Comparison of ENCODE assay signal across 8 cellular contexts in the genomic region with DNA sequence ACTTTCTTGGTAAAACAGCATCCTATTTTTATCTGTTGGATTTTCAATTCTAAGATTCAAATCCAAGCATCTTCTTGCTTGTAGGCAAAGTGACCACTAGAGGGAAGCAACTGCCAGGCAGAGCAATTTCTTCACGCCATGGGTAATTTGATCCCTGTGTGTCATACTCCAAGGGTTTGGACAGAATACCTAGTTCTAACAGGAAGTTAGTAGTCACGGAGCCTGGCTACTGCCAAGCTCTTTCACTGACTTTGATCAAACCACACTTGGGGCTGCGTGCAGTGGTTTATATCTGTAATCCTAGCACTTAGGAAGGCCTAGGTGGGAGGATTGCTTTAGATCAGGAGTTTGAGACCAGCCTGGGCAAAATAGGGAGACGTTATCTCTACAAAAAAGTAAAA.
DNase-seq lines count a peak whose midpoint lies in the region; ATAC-seq, FAIRE-seq and TF ChIP-seq lines count a peak whose summit lies in the region.

No MANE protein-coding gene starts in this region.

- intact Hi-C loops in activated CD4-positive, alpha-beta T cell treated with anti-CD3 and anti-CD28 coated beads, Interleukin-2, amount 10 ng/mL, durations not matched to agents 24 days and 14 days (cut with micrococcal nuclease): loop anchor here (5.0 kb wide), 1 partner anchor 1071 kb away; no protein-coding TSS in a partner anchor
- intact Hi-C loops in HepG2 (cut with micrococcal nuclease; ENCODE audit: unreplicated experiment): loop anchor here (2.0 to 5.0 kb wide), 5 partner anchors 291 to 1069 kb away; partner anchors contain the start of gene PAPPA

- DNase-seq in activated CD4-positive, alpha-beta T cell treated with anti-CD3 and anti-CD28 coated beads, Interleukin-2, amount 10 ng/mL, durations not matched to agents 24 days and 14 days: peak; percentile 57
- DNase-seq in activated CD4-positive, alpha-beta T cell treated with anti-CD3 and anti-CD28 coated beads, Interleukin-2, amount 50 U/mL, for 1 hour: no peak
- peak; percentile 92 for DNase-seq in LoVo (ENCODE audit: low spot score)
- DNase-seq in coronary artery (ENCODE audit: low spot score): peak; percentile 78
- DNase-seq in HepG2 (ENCODE audit: low spot score): peak; percentile 74
- DNase-seq in ureter (ENCODE audit: low spot score): peak; percentile 76
- DNase-seq in CD8-positive, alpha-beta memory T cell: no peak

- peak; percentile 70 for FAIRE-seq in HepG2 (lab: Jason Lieb, UNC)

- peaks cover 15% of the 10 kb centered on the region for H3K27me3 Mint-ChIP-seq in activated CD4-positive, alpha-beta T cell treated with anti-CD3 and anti-CD28 coated beads, Interleukin-2, amount 10 ng/mL, durations not matched to agents 24 days and 14 days
- peaks cover 11 to 23% of the 10 kb centered on the region in 2 donors for H3K27me3 Mint-ChIP-seq in CD8-positive, alpha-beta memory T cell

- H3K27ac Mint-ChIP-seq in activated CD4-positive, alpha-beta T cell treated with anti-CD3 and anti-CD28 coated beads, Interleukin-2, amount 10 ng/mL, durations not matched to agents 24 days and 14 days: no peak overlapping the region
- H3K27ac Mint-ChIP-seq in CD8-positive, alpha-beta memory T cell: peak overlapping the region in 1 of 8 donors; percentile 81

- H3K9me3 ChIP-seq in OCI-LY3 (ENCODE audit: insufficient read depth, low read length) (no peaks in the 10 kb centered on the region), HepG2 (ENCODE audit: low read length) (no peaks in the 10 kb centered on the region)
- no peaks in the 10 kb centered on the region for H3K9me3 ChIP-seq in CD8-positive, alpha-beta memory T cell (ENCODE audit: low read length)

- TF ChIP-seq CTCF in OCI-LY3 (IDR thresholded peaks at IDR 0.05; ENCODE audit: low read depth, low read length) (peak; percentile 85), coronary artery (IDR thresholded peaks at IDR 0.05) (peak; percentile 65), HepG2 (CRISPR knock-in tag; IDR thresholded peaks at IDR 0.05) (peak; percentile 70)

- H3K4me1 ChIP-seq in OCI-LY3 (ENCODE audit: low read length): no peaks in the 10 kb centered on the region
- no peaks in the 10 kb centered on the region for H3K4me1 ChIP-seq in HepG2 (ENCODE audit: insufficient read depth, low read length)
- H3K4me1 ChIP-seq in CD8-positive, alpha-beta memory T cell (ENCODE audit: insufficient read depth, low read length): no peaks in the 10 kb centered on the region

- H3K27me3 ChIP-seq in OCI-LY3 (ENCODE audit: low read depth, low read length): peaks cover 25% of the 10 kb centered on the region
- H3K27me3 ChIP-seq in HepG2 (ENCODE audit: control insufficient read depth in 1 of 2, insufficient read depth in 2 of 2, low read length in 2 of 2): no peaks in the 10 kb centered on the region
- no peaks in the 10 kb centered on the region for H3K27me3 ChIP-seq in CD8-positive, alpha-beta memory T cell (ENCODE audit: insufficient read depth, low read length, poor library complexity, severe bottlenecking)

- no peak overlapping the region for H3K4me3 Mint-ChIP-seq in activated CD4-positive, alpha-beta T cell treated with anti-CD3 and anti-CD28 coated beads, Interleukin-2, amount 10 ng/mL, durations not matched to agents 24 days and 14 days
- no peak overlapping the region for H3K4me3 Mint-ChIP-seq in CD8-positive, alpha-beta memory T cell

- no peaks in the 10 kb centered on the region for H3K9me3 Mint-ChIP-seq in activated CD4-positive, alpha-beta T cell treated with anti-CD3 and anti-CD28 coated beads, Interleukin-2, amount 10 ng/mL, durations not matched to agents 24 days and 14 days
- H3K9me3 Mint-ChIP-seq in CD8-positive, alpha-beta memory T cell: no peaks in the 10 kb centered on the region

- no peaks in the 10 kb centered on the region for H3K79me2 ChIP-seq in OCI-LY3 (ENCODE audit: low read length)
- H3K79me2 ChIP-seq in HepG2 (ENCODE audit: insufficient read depth, low read length): no peaks in the 10 kb centered on the region

- H3K36me3 ChIP-seq in OCI-LY3 (replicated peaks; ENCODE audit: low read depth, low read length) (no peaks in the 10 kb centered on the region), HepG2 (replicated peaks in 1 of 2; ENCODE audit: control insufficient read depth in 1 of 2, insufficient read depth in 2 of 2, low read length in 2 of 2) (no peaks in the 10 kb centered on the region)
- no peaks in the 10 kb centered on the region for H3K36me3 ChIP-seq in CD8-positive, alpha-beta memory T cell (ENCODE audit: insufficient read depth, low read length)

- WGBS in HepG2 (ENCODE audit: low lambda C conversion rate): 17% methylated on average over 4 of the region's 4 CpGs

- 0 out of 2 replicates have a peak, but pooled peaks have one; percentile 28 for TF ChIP-seq RAD21 in HepG2 (CRISPR knock-in tag; IDR thresholded peaks at IDR 0.05)

- no peak overlapping the region for H3K27ac ChIP-seq in OCI-LY3 (ENCODE audit: low read length)
- peak overlapping the region in 1 of 2 donors; percentile 53 for H3K27ac ChIP-seq in coronary artery
- no peak overlapping the region for H3K27ac ChIP-seq in HepG2 (ENCODE audit: extremely low read length, insufficient read depth, low read length)
- H3K27ac ChIP-seq in CD8-positive, alpha-beta memory T cell (ENCODE audit: low read depth, low read length): no peak overlapping the region

- CTCF ChIA-PET in HepG2 (lab: Yijun Ruan, JAX; ENCODE audit: low intra/inter-chr PET ratio, low total read pairs): no interaction called here
- CTCF ChIA-PET in CD8-positive, alpha-beta memory T cell (lab: Charles Lee): no interaction called here

- H3K4me1 Mint-ChIP-seq in activated CD4-positive, alpha-beta T cell treated with anti-CD3 and anti-CD28 coated beads, Interleukin-2, amount 10 ng/mL, durations not matched to agents 24 days and 14 days: no peaks in the 10 kb centered on the region
- H3K4me1 Mint-ChIP-seq in CD8-positive, alpha-beta memory T cell: no peaks in the 10 kb centered on the region

- no peak overlapping the region for H3K9ac ChIP-seq in OCI-LY3 (ENCODE audit: low read length)
- H3K9ac ChIP-seq in HepG2 (ENCODE audit: insufficient read depth, low read depth, low read length): no peak overlapping the region

- POLR2A ChIA-PET in HepG2 (lab: Yijun Ruan, JAX): no interaction called here
- POLR2A ChIA-PET in CD8-positive, alpha-beta memory T cell (lab: Charles Lee): no interaction called here

- ATAC-seq in HepG2: peak; percentile 98

- H3K4me2 ChIP-seq in OCI-LY3 (ENCODE audit: low read length) (peak overlapping the region; percentile 35), HepG2 (ENCODE audit: low read depth, low read length) (peak overlapping the region; percentile 73)

- BruUV-seq in HepG2 (replicated peaks; lab: Mats Ljungman, UMichigan): no TSS peak

- in situ Hi-C loops in HepG2 (cut with HindIII; ENCODE audit: extremely low pct_ligation_motif_present, low pct_unique_long_range_greater_than_20kb): loop anchor here (10.0 to 25.0 kb wide), 3 partner anchors 296 to 1063 kb away; partner anchors contain the start of gene PAPPA

- H3K4me3 ChIP-seq in OCI-LY3 (ENCODE audit: low read length): 0 out of 2 replicates have a peak overlapping the region, but pooled peaks have one; percentile 30
- H3K4me3 ChIP-seq in coronary artery: no peak overlapping the region
- H3K4me3 ChIP-seq in HepG2 (replicated peaks in 1 of 3; ENCODE audit: insufficient read depth in 1 of 3, low read depth in 2 of 3, low read length in 3 of 3): no peak overlapping the region
- no peak overlapping the region for H3K4me3 ChIP-seq in CD8-positive, alpha-beta memory T cell (ENCODE audit: low read length)

- TF ChIP-seq POLR2A in HepG2 (IDR thresholded peaks at IDR 0.05; ENCODE audit: insufficient read depth in 1 of 2, low read depth in 2 of 2, low read length in 2 of 2): no peak

- peak overlapping the region; percentile 89; the same call in 1 of the 2 replicates for H2AFZ ChIP-seq in OCI-LY3 (ENCODE audit: low read depth, low read length)
- H2AFZ ChIP-seq in HepG2 (ENCODE audit: low read length): peak overlapping the region; percentile 77

- H3K36me3 Mint-ChIP-seq in activated CD4-positive, alpha-beta T cell treated with anti-CD3 and anti-CD28 coated beads, Interleukin-2, amount 10 ng/mL, durations not matched to agents 24 days and 14 days (ENCODE audit: low read depth): no peaks in the 10 kb centered on the region
- no peaks in the 10 kb centered on the region for H3K36me3 Mint-ChIP-seq in CD8-positive, alpha-beta memory T cell

- no peak for TF ChIP-seq EP300 in HepG2 (IDR thresholded peaks at IDR 0.05; ENCODE audit: low read depth in 2 of 2, low read length in 2 of 2)
- no peak for TF ChIP-seq EP300 in HepG2 (CRISPR knock-in tag; IDR thresholded peaks at IDR 0.05; ENCODE audit: borderline replicate concordance)

- H4K20me1 ChIP-seq in OCI-LY3 (ENCODE audit: insufficient read depth, low read length) (no peaks in the 10 kb centered on the region), HepG2 (ENCODE audit: insufficient read depth, low read length) (no peaks in the 10 kb centered on the region)

TF ChIP-seq in HepG2, 621 proteins besides CTCF, POLR2A, EP300 and RAD21 (continues in another document):
- TF ChIP-seq PHF21A (CRISPR knock-in tag; IDR thresholded peaks at IDR 0.05): no peak
- TF ChIP-seq ZNF24 (IDR thresholded peaks at IDR 0.05): no peak

Comparison
In these comparisons a context has a peak if more than half of its experiments do, and no peak if none do; other contexts are left out.
1. DNase-seq: peak in activated CD4-positive, alpha-beta T cell treated with anti-CD3 and anti-CD28 coated beads, Interleukin-2, amount 10 ng/mL, durations not matched to agents 24 days and 14 days (single experiment), LoVo (single experiment), coronary artery (single experiment), HepG2 (single experiment) and ureter (single experiment); none in activated CD4-positive, alpha-beta T cell treated with anti-CD3 and anti-CD28 coated beads, Interleukin-2, amount 50 U/mL, for 1 hour (single experiment) and CD8-positive, alpha-beta memory T cell (0 of 5).
2. Peak in every context shown above with its lines, with median percentiles within 50 percentile points of each other: CTCF ChIP-seq.